ENCODE assay signal across 20 cellular contexts in the genomic region with DNA sequence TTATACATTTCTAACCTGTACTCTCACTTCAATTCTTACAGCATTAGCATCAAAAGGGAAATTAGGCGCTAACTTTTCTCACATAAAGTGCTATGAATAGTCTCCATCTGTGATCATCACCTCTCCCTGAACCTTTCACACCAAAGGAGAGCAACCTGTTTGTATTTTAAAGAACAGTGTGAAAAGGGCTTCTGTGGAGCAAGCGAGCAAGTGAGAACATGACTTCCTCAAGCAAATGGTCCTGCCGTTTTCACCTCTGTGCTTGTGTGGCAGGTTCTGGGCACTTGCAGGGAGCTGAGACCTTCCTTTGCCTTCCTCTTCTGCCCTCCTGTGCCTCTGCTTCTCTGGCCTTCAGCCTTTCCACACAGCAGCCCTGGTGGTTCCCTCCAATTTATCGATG. TPM values are rescaled to one million over a fixed set of nuclear protein-coding genes. Genes with fewer than 3 reads are reported as not detected.
"Had no signal": no experiment of that assay in that cellular context is flagged by ENCODE, and none has a peak within 500 bp of the region (broad histone marks: within the 10 kb centered on the region; RNA-seq: fewer than 3 reads in every experiment).

No MANE protein-coding gene starts in this region.

- H3K4me1 Mint-ChIP-seq: IgD-negative memory B cell had no signal

- H3K27ac ChIP-seq: HL-60, RWPE1 had no signal

- H3K27me3 ChIP-seq: MG63 had no signal

- DNase-seq: MG63, NCI-H1092, NCI-H1105 treated with DMSO at 0.1 percent for 48 hours, NCI-H1417 treated with DMSO at 0.1 percent for 48 hours, NCI-H146, NCI-H1694 treated with DMSO at 0.1 percent for 48 hours, NCI-H1930, NCI-H2081, NCI-H2107, NCI-H2227 treated with DMSO at 0.1 percent for 48 hours, NCI-H524, NCI-H526 treated with DMSO at 0.1 percent for 48 hours, NCI-H774, SHP77, SK-N-SH had no signal

- ATAC-seq: K562 had no signal

- H3K9ac ChIP-seq: SK-N-SH had no signal

- H3K4me3 Mint-ChIP-seq: IgD-negative memory B cell had no signal

- H3K4me3 ChIP-seq: K562, MG63 had no signal

- H3K9me3 ChIP-seq: MG63, SK-N-SH had no signal

- H3K36me3 ChIP-seq: MG63 had no signal

- H3K4me2 ChIP-seq: SK-N-SH had no signal

RNA-seq across cellular contexts. Expression of a gene that starts 51.9 kb away (rescaled TPM):
- total RNA-seq: K562, LHCN-M2 had no signal
- polyA plus RNA-seq: K562, SK-N-SH had no signal
